Comparison of ENCODE assay signal across 1 cellular context in genomic region chr6:108782231-108783041, GRCh38.
TF ChIP-seq lines count a peak whose summit lies in the region.

No MANE protein-coding gene starts in this region.

TF ChIP-seq in HepG2, 621 proteins besides CTCF, POLR2A, EP300 and RAD21 (continued from another document and continues in another):
- TF ChIP-seq CEBPZ (IDR thresholded peaks at IDR 0.05; ENCODE audit: low read length), result no peak
- TF ChIP-seq CHD4 (IDR thresholded peaks at IDR 0.05; ENCODE audit: borderline replicate concordance, low read length), result 0 out of 2 replicates have a peak, but pooled peaks have one; percentile 16
- TF ChIP-seq HMGXB4 (CRISPR knock-in tag; IDR thresholded peaks at IDR 0.05; ENCODE audit: borderline replicate concordance in 1 of 2, low read depth in 1 of 2), result peak; percentile 73 to 87
- TF ChIP-seq GATAD1 (CRISPR knock-in tag; IDR thresholded peaks at IDR 0.05), result peak; percentile 53; the same call in 1 of the 2 replicates
- TF ChIP-seq YEATS2 (CRISPR knock-in tag; IDR thresholded peaks at IDR 0.05; ENCODE audit: borderline replicate concordance), result no peak
- TF ChIP-seq SMAD3 (CRISPR knock-in tag; IDR thresholded peaks at IDR 0.05), result 0 out of 2 replicates have a peak, but pooled peaks have one; percentile 43
- no peak for TF ChIP-seq HMG20A (CRISPR knock-in tag; IDR thresholded peaks at IDR 0.05; ENCODE audit: borderline replicate concordance)
- TF ChIP-seq ZNF883 (CRISPR knock-in tag; IDR thresholded peaks at IDR 0.05; ENCODE audit: not compliant biosample characterization), result peak; percentile 29
- TF ChIP-seq, protein P1, sequence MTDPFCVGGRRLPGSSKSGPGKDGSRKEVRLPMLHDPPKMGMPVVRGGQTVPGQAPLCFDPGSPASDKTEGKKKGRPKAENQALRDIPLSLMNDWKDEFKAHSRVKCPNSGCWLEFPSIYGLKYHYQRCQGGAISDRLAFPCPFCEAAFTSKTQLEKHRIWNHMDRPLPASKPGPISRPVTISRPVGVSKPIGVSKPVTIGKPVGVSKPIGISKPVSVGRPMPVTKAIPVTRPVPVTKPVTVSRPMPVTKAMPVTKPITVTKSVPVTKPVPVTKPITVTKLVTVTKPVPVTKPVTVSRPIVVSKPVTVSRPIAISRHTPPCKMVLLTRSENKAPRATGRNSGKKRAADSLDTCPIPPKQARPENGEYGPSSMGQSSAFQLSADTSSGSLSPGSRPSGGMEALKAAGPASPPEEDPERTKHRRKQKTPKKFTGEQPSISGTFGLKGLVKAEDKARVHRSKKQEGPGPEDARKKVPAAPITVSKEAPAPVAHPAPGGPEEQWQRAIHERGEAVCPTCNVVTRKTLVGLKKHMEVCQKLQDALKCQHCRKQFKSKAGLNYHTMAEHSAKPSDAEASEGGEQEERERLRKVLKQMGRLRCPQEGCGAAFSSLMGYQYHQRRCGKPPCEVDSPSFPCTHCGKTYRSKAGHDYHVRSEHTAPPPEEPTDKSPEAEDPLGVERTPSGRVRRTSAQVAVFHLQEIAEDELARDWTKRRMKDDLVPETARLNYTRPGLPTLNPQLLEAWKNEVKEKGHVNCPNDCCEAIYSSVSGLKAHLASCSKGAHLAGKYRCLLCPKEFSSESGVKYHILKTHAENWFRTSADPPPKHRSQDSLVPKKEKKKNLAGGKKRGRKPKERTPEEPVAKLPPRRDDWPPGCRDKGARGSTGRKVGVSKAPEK (CRISPR knock-in tag; IDR thresholded peaks at IDR 0.05; ENCODE audit: borderline replicate concordance), result peak; percentile 24; the same call in 1 of the 2 replicates
- TF ChIP-seq BCL6 (CRISPR knock-in tag; IDR thresholded peaks at IDR 0.05), result peak; percentile 44; the same call in 1 of the 2 replicates
- 0 out of 2 replicates have a peak, but pooled peaks have one; percentile 53 for TF ChIP-seq ZNF225 (CRISPR knock-in tag; IDR thresholded peaks at IDR 0.05)
- TF ChIP-seq ZNF652 (CRISPR knock-in tag; IDR thresholded peaks at IDR 0.05; ENCODE audit: borderline replicate concordance, low read depth), result peak; percentile 39; the same call in 1 of the 2 replicates
- TF ChIP-seq ZNF792 (CRISPR knock-in tag; IDR thresholded peaks at IDR 0.05), result peak; percentile 30; the same call in 1 of the 2 replicates
- TF ChIP-seq ZBTB49 (CRISPR knock-in tag; IDR thresholded peaks at IDR 0.05; ENCODE audit: borderline replicate concordance), result peak; percentile 54; the same call in 1 of the 2 replicates
- TF ChIP-seq MEIS1 (CRISPR knock-in tag; IDR thresholded peaks at IDR 0.05; ENCODE audit: borderline replicate concordance), result peak; percentile 36; the same call in 1 of the 2 replicates
- 0 out of 2 replicates have a peak, but pooled peaks have one; percentile 23 for TF ChIP-seq ZNF331 (CRISPR knock-in tag; IDR thresholded peaks at IDR 0.05)
- 0 out of 2 replicates have a peak, but pooled peaks have one; percentile 40 for TF ChIP-seq ARNT2 (CRISPR knock-in tag; IDR thresholded peaks at IDR 0.05; ENCODE audit: low read depth)
- 0 out of 2 replicates have a peak, but pooled peaks have one; percentile 15 for TF ChIP-seq DRAP1 (CRISPR knock-in tag; IDR thresholded peaks at IDR 0.05)
- peak; percentile 54 for TF ChIP-seq XRCC5 (optimal IDR thresholded peaks at IDR 0.05; ENCODE audit: low read length)
- TF ChIP-seq, protein P2, sequence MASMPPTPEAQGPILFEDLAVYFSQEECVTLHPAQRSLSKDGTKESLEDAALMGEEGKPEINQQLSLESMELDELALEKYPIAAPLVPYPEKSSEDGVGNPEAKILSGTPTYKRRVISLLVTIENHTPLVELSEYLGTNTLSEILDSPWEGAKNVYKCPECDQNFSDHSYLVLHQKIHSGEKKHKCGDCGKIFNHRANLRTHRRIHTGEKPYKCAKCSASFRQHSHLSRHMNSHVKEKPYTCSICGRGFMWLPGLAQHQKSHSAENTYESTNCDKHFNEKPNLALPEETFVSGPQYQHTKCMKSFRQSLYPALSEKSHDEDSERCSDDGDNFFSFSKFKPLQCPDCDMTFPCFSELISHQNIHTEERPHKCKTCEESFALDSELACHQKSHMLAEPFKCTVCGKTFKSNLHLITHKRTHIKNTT (CRISPR knock-in tag; IDR thresholded peaks at IDR 0.05), result no peak
- TF ChIP-seq HOXA5 (CRISPR knock-in tag; IDR thresholded peaks at IDR 0.05), result peak; percentile 49; the same call in 1 of the 2 replicates
- TF ChIP-seq, protein P3, sequence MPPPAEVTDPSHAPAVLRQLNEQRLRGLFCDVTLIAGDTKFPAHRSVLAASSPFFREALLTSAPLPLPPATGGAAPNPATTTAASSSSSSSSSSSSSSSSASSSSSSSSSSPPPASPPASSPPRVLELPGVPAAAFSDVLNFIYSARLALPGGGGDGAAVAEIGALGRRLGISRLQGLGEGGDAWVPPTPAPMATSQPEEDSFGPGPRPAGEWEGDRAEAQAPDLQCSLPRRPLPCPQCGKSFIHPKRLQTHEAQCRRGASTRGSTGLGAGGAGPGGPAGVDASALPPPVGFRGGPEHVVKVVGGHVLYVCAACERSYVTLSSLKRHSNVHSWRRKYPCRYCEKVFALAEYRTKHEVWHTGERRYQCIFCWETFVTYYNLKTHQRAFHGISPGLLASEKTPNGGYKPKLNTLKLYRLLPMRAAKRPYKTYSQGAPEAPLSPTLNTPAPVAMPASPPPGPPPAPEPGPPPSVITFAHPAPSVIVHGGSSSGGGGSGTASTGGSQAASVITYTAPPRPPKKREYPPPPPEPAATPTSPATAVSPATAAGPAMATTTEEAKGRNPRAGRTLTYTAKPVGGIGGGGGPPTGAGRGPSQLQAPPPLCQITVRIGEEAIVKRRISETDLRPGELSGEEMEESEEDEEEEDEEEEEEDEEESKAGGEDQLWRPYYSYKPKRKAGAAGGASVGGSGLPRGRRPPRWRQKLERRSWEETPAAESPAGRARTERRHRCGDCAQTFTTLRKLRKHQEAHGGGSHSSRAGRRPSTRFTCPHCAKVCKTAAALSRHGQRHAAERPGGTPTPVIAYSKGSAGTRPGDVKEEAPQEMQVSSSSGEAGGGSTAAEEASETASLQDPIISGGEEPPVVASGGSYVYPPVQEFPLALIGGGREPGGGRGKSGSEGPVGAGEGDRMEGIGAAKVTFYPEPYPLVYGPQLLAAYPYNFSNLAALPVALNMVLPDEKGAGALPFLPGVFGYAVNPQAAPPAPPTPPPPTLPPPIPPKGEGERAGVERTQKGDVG (CRISPR knock-in tag; IDR thresholded peaks at IDR 0.05; ENCODE audit: borderline replicate concordance), result no peak
- peak; percentile 75 for TF ChIP-seq ARNTL (CRISPR knock-in tag; IDR thresholded peaks at IDR 0.05)
- TF ChIP-seq CEBPG (CRISPR knock-in tag; IDR thresholded peaks at IDR 0.05), result 0 out of 2 replicates have a peak, but pooled peaks have one; percentile 26
- TF ChIP-seq NFYC (CRISPR knock-in tag; IDR thresholded peaks at IDR 0.05), result peak; percentile 7; the same call in 1 of the 2 replicates
- TF ChIP-seq ZNF431 (CRISPR knock-in tag; IDR thresholded peaks at IDR 0.05; ENCODE audit: borderline replicate concordance, low read depth), result peak; percentile 70; the same call in 1 of the 2 replicates
- 0 out of 2 replicates have a peak, but pooled peaks have one; percentile 34 for TF ChIP-seq KMT2B (CRISPR knock-in tag; IDR thresholded peaks at IDR 0.05)
- no peak for TF ChIP-seq JUN (CRISPR knock-in tag; IDR thresholded peaks at IDR 0.05)
- peak; percentile 95 for TF ChIP-seq STAG1 (CRISPR knock-in tag; IDR thresholded peaks at IDR 0.05)
- TF ChIP-seq ETV5 (CRISPR knock-in tag; IDR thresholded peaks at IDR 0.05; ENCODE audit: borderline replicate concordance), result peak; percentile 15; the same call in 1 of the 2 replicates
- TF ChIP-seq TFDP1 (CRISPR knock-in tag; IDR thresholded peaks at IDR 0.05; ENCODE audit: borderline replicate concordance), result 0 out of 2 replicates have a peak, but pooled peaks have one; percentile 3
- TF ChIP-seq YEATS4 (CRISPR knock-in tag; IDR thresholded peaks at IDR 0.05; ENCODE audit: borderline replicate concordance), result peak; percentile 35; the same call in 1 of the 2 replicates
- peak; percentile 71; the same call in 1 of the 2 replicates for TF ChIP-seq MXD4 (CRISPR knock-in tag; IDR thresholded peaks at IDR 0.05)
- 0 out of 2 replicates have a peak, but pooled peaks have one; percentile 66 for TF ChIP-seq ZNF572 (CRISPR knock-in tag; IDR thresholded peaks at IDR 0.05)
- TF ChIP-seq ERF (CRISPR knock-in tag; IDR thresholded peaks at IDR 0.05), result 0 out of 2 replicates have a peak, but pooled peaks have one; percentile 33
- no peak for TF ChIP-seq HIC2 (CRISPR knock-in tag; IDR thresholded peaks at IDR 0.05; ENCODE audit: low read depth)
